Comparison of ENCODE assay signal across 25 cellular contexts in genomic region chr22:22960307-22960706, GRCh38.
DNase-seq lines count a peak whose midpoint lies in the region; ATAC-seq and TF ChIP-seq lines count a peak whose summit lies in the region.
"Had no signal": no experiment of that assay in that cellular context is flagged by ENCODE, and none has a peak within 500 bp of the region (broad histone marks: within the 10 kb centered on the region; RNA-seq: fewer than 3 reads in every experiment).

No MANE protein-coding gene starts in this region.

- DNase-seq in Right ventricle myocardium inferior (ENCODE audit: missing footprints) (no peak), Right ventricle myocardium superior (no peak), left ventricle myocardium superior (no peak), right lobe of liver (no peak), AG08395 (ENCODE audit: low spot score) (no peak), NCI-H524 (lab: John Stamatoyannopoulos, UW) (no peak)
- DNase-seq: ACHN; CD8-positive, alpha-beta T cell; DND-41; GOT3; HCEC 1CT; Kasumi-1; MM.1S; NCI-H1048; NCI-H1436; NCI-H187 treated with DMSO at 0.1 percent for 48 hours; NCI-H2107; NCI-H510A; NCI-H748 treated with DMSO at 0.1 percent for 48 hours had no signal

- no peak overlapping the region for H3K4me3 ChIP-seq in right lobe of liver
- H3K4me3 ChIP-seq: BLaER1 treated with 17β-estradiol and CSF1 and Interleukin-3, amounts not matched to agents 10 nM and 100 nM had no signal

- no peaks in the 10 kb centered on the region for H3K27me3 ChIP-seq in right lobe of liver
- H3K27me3 ChIP-seq: BLaER1 treated with 17β-estradiol and CSF1 and Interleukin-3, amounts not matched to agents 10 nM and 100 nM had no signal

- 27% methylated on average over 1 of the region's 1 CpG for WGBS in right lobe of liver (ENCODE audit: insufficient coverage, low coverage, low lambda C conversion rate, missing lambda C conversion rate)

- peak overlapping the region in 2 of 3 donors; percentile 25 to 59 for H3K27ac ChIP-seq in right lobe of liver
- H3K27ac ChIP-seq: 22Rv1; BLaER1 treated with 17β-estradiol and CSF1 and Interleukin-3, amounts not matched to agents 10 nM and 100 nM; RWPE1 had no signal

- ATAC-seq in Right ventricle myocardium inferior, result peak; percentile 36
- ATAC-seq in Right ventricle myocardium superior (ENCODE audit: poor library complexity), result no peak
- peak; percentile 77 for ATAC-seq in left ventricle myocardium superior
- peak; percentile 68 to 80 (median 77) for ATAC-seq in right lobe of liver
- ATAC-seq in HG03095 (IDR thresholded peaks at IDR 0.05; ENCODE audit: unreplicated experiment), result no peak
- ATAC-seq in GM18511 (IDR thresholded peaks at IDR 0.05; ENCODE audit: unreplicated experiment), result no peak
- ATAC-seq: CD8-positive, alpha-beta T cell; SK-N-SH treated with all-trans-retinoic acid at 6 μM for 48 hours had no signal

- peaks cover 0 to 18% (median 8%) of the 10 kb centered on the region in 4 donors for H3K4me1 ChIP-seq in right lobe of liver

- TF ChIP-seq POLR2A in right lobe of liver (IDR thresholded peaks at IDR 0.05), result no peak

- no peak for TF ChIP-seq CTCF in right lobe of liver (IDR thresholded peaks at IDR 0.05)

- no peaks in the 10 kb centered on the region for H3K9me3 ChIP-seq in right lobe of liver

- H3K36me3 ChIP-seq in right lobe of liver, result no peaks in the 10 kb centered on the region
- H3K36me3 ChIP-seq: BLaER1 treated with 17β-estradiol and CSF1 and Interleukin-3, amounts not matched to agents 10 nM and 100 nM had no signal

- intact Hi-C loops in Right ventricle myocardium inferior (cut with DNase I) (no loop called here), Right ventricle myocardium superior (cut with DNase I) (no loop called here), left ventricle myocardium superior (cut with micrococcal nuclease) (no loop called here), right lobe of liver (cut with DNase I) (loop anchor here in 1 of 2 donors (5.0 kb wide), 1 partner anchor 167 kb away; no protein-coding TSS in a partner anchor)

Comparison
In these comparisons a context has a peak if more than half of its experiments do, and no peak if none do; other contexts are left out.
1. ATAC-seq: peak in Right ventricle myocardium inferior (single experiment), left ventricle myocardium superior (single experiment) and right lobe of liver (4 of 4); none in Right ventricle myocardium superior (single experiment), HG03095 (single experiment) and GM18511 (single experiment).